In genomic region chr4:83084956-83085355, GRCh38 we compare ENCODE assay signal across 1 cellular context. TPM values are rescaled to one million over a fixed set of nuclear protein-coding genes. Genes with fewer than 3 reads are reported as not detected.
"Had no signal": no experiment of that assay in that cellular context is flagged by ENCODE, and none has a peak within 500 bp of the region (broad histone marks: within the 10 kb centered on the region; RNA-seq: fewer than 3 reads in every experiment).

No MANE protein-coding gene starts in this region.

RNA-seq across cellular contexts. Expression of gene PLAC8, which starts 29.6 kb away (rescaled TPM):
- total RNA-seq: osteocyte had no signal
